Comparison of ENCODE assay signal across 8 cellular contexts in genomic region chr1:150149490-150150453, GRCh38. TPM values are rescaled to one million over a fixed set of nuclear protein-coding genes. Genes with fewer than 3 reads are reported as not detected.
DNase-seq lines count a peak whose midpoint lies in the region; ATAC-seq and TF ChIP-seq lines count a peak whose summit lies in the region.

TSS of gene PLEKHO1 (plus strand) at chr1:150149916. CDS start at chr1:150150258, 342 bp downstream.

- peaks cover 26% of the 10 kb centered on the region for H3K4me1 ChIP-seq in GM23248 (ENCODE audit: insufficient read depth)

- H3K9me3 ChIP-seq in GM23248 (ENCODE audit: low read depth) = no peaks in the 10 kb centered on the region

- peak within 1 kb of the TSS; percentile 84 for H3K27ac ChIP-seq in GM23248

- H3K27me3 ChIP-seq in GM23248 (replicated peaks; ENCODE audit: insufficient read depth) = no peaks in the 10 kb centered on the region

- no peak for ATAC-seq in HG03097 (IDR thresholded peaks at IDR 0.05; ENCODE audit: low FRiP score, unreplicated experiment)

- peak; percentile 32 for DNase-seq in DMS 273 treated with DMSO at 0.1 percent for 48 hours (lab: John Stamatoyannopoulos, UW)
- peak; percentile 92 for DNase-seq in GM23248
- DNase-seq in NCI-H146 treated with DMSO at 0.1 percent for 48 hours (lab: John Stamatoyannopoulos, UW; ENCODE audit: unreplicated experiment) = peak; percentile 44
- peak; percentile 62 for DNase-seq in activated CD4-positive, CD25-positive, alpha-beta regulatory T cell treated with anti-CD3 and anti-CD28 coated beads, Interleukin-2, amount 50 U/mL, for 16 hours (ENCODE audit: low read depth, low spot score)
- DNase-seq in cardiac fibroblast (ENCODE audit: low read depth in 2 of 2) = peak; percentile 82 to 87
- peak; percentile 89 for DNase-seq in islet precursor cell
- peak; percentile 77 to 78 for DNase-seq in stimulated activated CD4-positive, alpha-beta T cell treated with anti-CD3 and anti-CD28 coated beads, Interleukin-15, amount 100 ng/mL, for 1 hour (ENCODE audit: low read depth in 1 of 2, low spot score in 1 of 2)

- H3F3A ChIP-seq in GM23248 (ENCODE audit: insufficient read depth) = peaks cover 31% of the 10 kb centered on the region

- peak within 1 kb of the TSS; percentile 89 for H3K9ac ChIP-seq in GM23248

- H3K4me2 ChIP-seq in GM23248 (ENCODE audit: unreplicated experiment) = peak within 1 kb of the TSS; percentile 95

- H3K9me2 ChIP-seq in GM23248 (ENCODE audit: insufficient read depth) = no peaks in the 10 kb centered on the region

- in situ Hi-C loops in GM23248 (cut with MboI) = no loop called here

- 0 to 2% methylated on average over 45 to 103 of the region's 138 CpGs for WGBS in GM23248 (ENCODE audit: low coverage in 1 of 2, low lambda C conversion rate in 2 of 2, missing lambda C conversion rate in 2 of 2), 2 experiments

- H3K79me2 ChIP-seq in GM23248 (ENCODE audit: insufficient read depth) = peaks cover 44% of the 10 kb centered on the region

- H4K20me1 ChIP-seq in GM23248 (ENCODE audit: insufficient read depth) = no peaks in the 10 kb centered on the region

- H3K4me3 ChIP-seq in GM23248 = peak within 1 kb of the TSS; percentile 95
- H3K4me3 ChIP-seq in cardiac fibroblast (replicated peaks in 1 of 2; ENCODE audit: low read depth in 2 of 2, low read length in 2 of 2) = peak within 1 kb of the TSS; percentile 77

- H2AFZ ChIP-seq in GM23248 = peak within 1 kb of the TSS; percentile 87

- H3K36me3 ChIP-seq in GM23248 (ENCODE audit: low read depth) = peaks cover 17% of the 10 kb centered on the region; the same call in 1 of the 2 replicates

- no peak for TF ChIP-seq CTCF in cardiac fibroblast (IDR thresholded peaks at IDR 0.05; ENCODE audit: low read depth, low read length)

RNA-seq across cellular contexts. Expression of gene PLEKHO1, which starts in this region (rescaled TPM):
- 24.8 and 26.9 TPM in 2 replicates for total RNA-seq in GM23248 (2014; rRNA removed; shearing (Covaris generic))
- polyA plus RNA-seq in GM23248 (2016; fragmentation: Nextera tagmentation; extraction: Ambion mirVana) = 30.7 and 34.8 TPM in 2 replicates

Comparison
In these comparisons a context has a peak if more than half of its experiments do, and no peak if none do; other contexts are left out.
1. DNase-seq: peak in every context shown above with its lines; median percentile 92 in GM23248; 89 in islet precursor cell; 84 in cardiac fibroblast; 78 in stimulated activated CD4-positive, alpha-beta T cell treated with anti-CD3 and anti-CD28 coated beads, Interleukin-15, amount 100 ng/mL, for 1 hour; 62 in activated CD4-positive, CD25-positive, alpha-beta regulatory T cell treated with anti-CD3 and anti-CD28 coated beads, Interleukin-2, amount 50 U/mL, for 16 hours; 44 in NCI-H146 treated with DMSO at 0.1 percent for 48 hours; 32 in DMS 273 treated with DMSO at 0.1 percent for 48 hours.